Comparison of ENCODE assay signal across 14 cellular contexts in the genomic region with DNA sequence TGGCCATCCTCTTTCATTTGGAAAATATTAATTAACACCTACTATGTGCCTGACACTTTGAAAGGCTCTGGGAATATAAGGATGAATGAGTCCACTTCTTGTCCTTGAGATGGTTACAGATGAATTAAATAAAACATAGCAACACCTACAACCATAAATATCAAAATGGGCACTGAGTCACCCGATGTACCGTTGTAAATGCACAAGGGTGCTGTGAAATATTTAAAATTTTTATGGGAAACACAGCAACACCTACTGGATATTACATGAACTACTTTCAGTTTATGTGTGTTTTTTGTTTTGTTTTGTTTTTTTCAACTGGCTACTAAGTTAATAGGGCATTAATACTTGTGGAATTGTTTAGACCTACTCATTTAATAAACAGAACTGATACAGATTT.
A peak's percentile ranks its signal among the peaks of the same experiment; 100 is the strongest.
DNase-seq lines count a peak whose midpoint lies in the region; ATAC-seq and TF ChIP-seq lines count a peak whose summit lies in the region.
"Had no signal": no experiment of that assay in that cellular context is flagged by ENCODE, and none has a peak within 500 bp of the region (broad histone marks: within the 10 kb centered on the region; RNA-seq: fewer than 3 reads in every experiment).

No MANE protein-coding gene starts in this region.

- no peak overlapping the region for H2AK5ac ChIP-seq in IMR-90 (ENCODE audit: low read depth, low read length)

- H3K4me1 ChIP-seq in IMR-90 (ENCODE audit: control insufficient read depth, insufficient read depth, low read length): 0 out of 2 replicates have a peak, but pooled peaks cover 2% of the 10 kb centered on the region
- no peaks in the 10 kb centered on the region for H3K4me1 ChIP-seq in adrenal gland (replicated peaks in 1 of 2)

- ATAC-seq in IMR-90 (ENCODE audit: low read depth) (no peak), GM19035 (IDR thresholded peaks at IDR 0.05; ENCODE audit: unreplicated experiment) (no peak)
- ATAC-seq: naive thymus-derived CD4-positive, alpha-beta T cell had no signal

- no peak overlapping the region for H3K9ac ChIP-seq in IMR-90 (ENCODE audit: low read depth, low read length)

- no peak overlapping the region for H2BK20ac ChIP-seq in IMR-90 (ENCODE audit: low read depth, low read length)

- in situ Hi-C loops in IMR-90 (cut with MboI; ENCODE audit: low sequenced_read_pairs): no loop called here

- no peaks in the 10 kb centered on the region for H4K20me1 ChIP-seq in IMR-90 (ENCODE audit: insufficient read depth, low read length)

- no peak overlapping the region for H4K8ac ChIP-seq in IMR-90 (ENCODE audit: low read depth in 2 of 2, low read length in 2 of 2)

- H3K9me3 ChIP-seq in IMR-90 (ENCODE audit: control insufficient read depth, insufficient read depth, low read length) (no peaks in the 10 kb centered on the region), adrenal gland (replicated peaks in 1 of 3) (no peaks in the 10 kb centered on the region)
- H3K9me3 ChIP-seq: ascending aorta, testis had no signal

- no peak overlapping the region for H2BK15ac ChIP-seq in IMR-90 (ENCODE audit: low read depth, low read length)

- TF ChIP-seq POLR2A in IMR-90 (IDR thresholded peaks at IDR 0.05; ENCODE audit: low read depth, low read length) (no peak), adrenal gland (IDR thresholded peaks at IDR 0.05) (no peak)

- H3K79me1 ChIP-seq in IMR-90 (ENCODE audit: low read depth in 1 of 2, low read length in 2 of 2): no peaks in the 10 kb centered on the region

- H2AFZ ChIP-seq in IMR-90 (replicated peaks; ENCODE audit: low read length, poor library complexity): no peak overlapping the region

- H3K4ac ChIP-seq in IMR-90 (ENCODE audit: low read depth, low read length): no peak overlapping the region

- no peaks in the 10 kb centered on the region for H3K36me3 ChIP-seq in IMR-90 (ENCODE audit: control insufficient read depth, insufficient read depth, low read length)
- no peaks in the 10 kb centered on the region for H3K36me3 ChIP-seq in adrenal gland (replicated peaks in 1 of 2)
- H3K36me3 ChIP-seq: ascending aorta had no signal

- TF ChIP-seq RAD21 in IMR-90 (IDR thresholded peaks at IDR 0.05; ENCODE audit: low read length): peak; percentile 18; the same call in 1 of the 2 replicates

- H3K27me3 ChIP-seq in IMR-90 (ENCODE audit: control insufficient read depth, insufficient read depth, low read length) (no peaks in the 10 kb centered on the region), adrenal gland (no peaks in the 10 kb centered on the region)
- H3K27me3 ChIP-seq: ascending aorta, testis had no signal

- no peak overlapping the region for H4K91ac ChIP-seq in IMR-90 (ENCODE audit: insufficient read depth, low read depth, low read length)

- BruUV-seq in IMR-90 (replicated peaks; lab: Mats Ljungman, UMichigan): no TSS peak

- H3K14ac ChIP-seq in IMR-90 (replicated peaks; ENCODE audit: low read depth, low read length): no peak overlapping the region

- CTCF ChIA-PET in IMR-90 (lab: Yijun Ruan, JAX): no interaction called here

- H3K23ac ChIP-seq in IMR-90 (ENCODE audit: low read depth, low read length): no peak overlapping the region

- TF ChIP-seq CTCF in IMR-90 (conservative IDR thresholded peaks at IDR 0.05; ENCODE audit: low read depth, low read length) (peak; percentile 29), adrenal gland (IDR thresholded peaks at IDR 0.05) (peak in 5 of 6 experiments; percentile 21 to 55 (median 31))

- WGBS in IMR-90 (ENCODE audit: extremely low coverage in 2 of 2, insufficient read length in 1 of 2), 2 experiments: no CpG with 5 or more reads among the region's 2 CpGs
- WGBS in adrenal gland, 4 donors: 26 to 41% (median 37%) methylated on average over 2 of the region's 2 CpGs

- POLR2A ChIA-PET in IMR-90 (lab: Charles Lee; ENCODE audit: unreplicated experiment): no interaction called here

- intact Hi-C loops in IMR-90 (cut with micrococcal nuclease): no loop called here
- intact Hi-C loops in adrenal gland (cut with DNase I): no loop called here

- no peak overlapping the region for H3K56ac ChIP-seq in IMR-90 (ENCODE audit: extremely low read depth, insufficient read depth, low read length)

- H3K27ac ChIP-seq in IMR-90 (ENCODE audit: insufficient read depth, low read length) (no peak overlapping the region), adrenal gland (no peak overlapping the region)
- H3K27ac ChIP-seq: ascending aorta, testis had no signal

- no peak overlapping the region for H2AK9ac ChIP-seq in IMR-90 (replicated peaks; ENCODE audit: low read depth, low read length, poor library complexity)

- no peak overlapping the region for H3K4me2 ChIP-seq in IMR-90 (ENCODE audit: low read depth, low read length)

- H3K4me3 ChIP-seq in IMR-90 (ENCODE audit: insufficient read depth, low read depth, low read length) (no peak overlapping the region), adrenal gland (no peak overlapping the region)
- H3K4me3 ChIP-seq: ascending aorta, testis had no signal

- H3K18ac ChIP-seq in IMR-90 (ENCODE audit: low read depth, low read length): no peak overlapping the region

- H2BK120ac ChIP-seq in IMR-90 (ENCODE audit: low read depth, low read length): no peak overlapping the region

- no peak overlapping the region for H4K5ac ChIP-seq in IMR-90 (ENCODE audit: low read depth, low read length)

- DNase-seq in COR-L47 (lab: John Stamatoyannopoulos, UW): peak; percentile 23
- DNase-seq in IMR-90: no peak
- DNase-seq in adrenal gland: no peak
- peak; percentile 23 for DNase-seq in kidney tubule cell (ENCODE audit: low spot score)
- no peak for DNase-seq in AG08395 (ENCODE audit: low spot score)
- DNase-seq in cerebellar nuclear complex (lab: John Stamatoyannopoulos, UW): no peak
- no peak for DNase-seq in NK-92 (lab: John Stamatoyannopoulos, UW; ENCODE audit: unreplicated experiment)
- DNase-seq: hypothalamus; naive thymus-derived CD4-positive, alpha-beta T cell; Right ventricle myocardium superior; stimulated activated CD4-positive, alpha-beta T cell treated with anti-CD3 and anti-CD28 coated beads, Interleukin-4, amount 100 ng/mL, for 24 hours; testis had no signal

- dilution Hi-C loops in IMR-90 (cut with HindIII; ENCODE audit: low sequenced_read_pairs, unreplicated experiment): no loop called here

- H3K9me1 ChIP-seq in IMR-90 (ENCODE audit: insufficient read depth, low read length): no peaks in the 10 kb centered on the region

- no peak overlapping the region for H2BK5ac ChIP-seq in IMR-90 (ENCODE audit: low read depth, low read length, poor library complexity, severe bottlenecking)

TF ChIP-seq in IMR-90, 13 proteins besides CTCF, POLR2A, EP300 and RAD21:
- TF ChIP-seq SMC3 (IDR thresholded peaks at IDR 0.05; ENCODE audit: low read depth, low read length): 0 out of 2 replicates have a peak, but pooled peaks have one; percentile 6
- TF ChIP-seq, protein P1, sequence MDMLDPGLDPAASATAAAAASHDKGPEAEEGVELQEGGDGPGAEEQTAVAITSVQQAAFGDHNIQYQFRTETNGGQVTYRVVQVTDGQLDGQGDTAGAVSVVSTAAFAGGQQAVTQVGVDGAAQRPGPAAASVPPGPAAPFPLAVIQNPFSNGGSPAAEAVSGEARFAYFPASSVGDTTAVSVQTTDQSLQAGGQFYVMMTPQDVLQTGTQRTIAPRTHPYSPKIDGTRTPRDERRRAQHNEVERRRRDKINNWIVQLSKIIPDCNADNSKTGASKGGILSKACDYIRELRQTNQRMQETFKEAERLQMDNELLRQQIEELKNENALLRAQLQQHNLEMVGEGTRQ (IDR thresholded peaks at IDR 0.05; ENCODE audit: low read depth, low read length): no peak

Comparison
In these comparisons a context has a peak if more than half of its experiments do, and no peak if none do; other contexts are left out.
1. DNase-seq: peak in COR-L47 (single experiment) and kidney tubule cell (single experiment); none in IMR-90 (single experiment), adrenal gland (0 of 7), AG08395 (single experiment), cerebellar nuclear complex (0 of 2) and NK-92 (single experiment).